Comparison of ENCODE assay signal across 11 cellular contexts in the genomic region with DNA sequence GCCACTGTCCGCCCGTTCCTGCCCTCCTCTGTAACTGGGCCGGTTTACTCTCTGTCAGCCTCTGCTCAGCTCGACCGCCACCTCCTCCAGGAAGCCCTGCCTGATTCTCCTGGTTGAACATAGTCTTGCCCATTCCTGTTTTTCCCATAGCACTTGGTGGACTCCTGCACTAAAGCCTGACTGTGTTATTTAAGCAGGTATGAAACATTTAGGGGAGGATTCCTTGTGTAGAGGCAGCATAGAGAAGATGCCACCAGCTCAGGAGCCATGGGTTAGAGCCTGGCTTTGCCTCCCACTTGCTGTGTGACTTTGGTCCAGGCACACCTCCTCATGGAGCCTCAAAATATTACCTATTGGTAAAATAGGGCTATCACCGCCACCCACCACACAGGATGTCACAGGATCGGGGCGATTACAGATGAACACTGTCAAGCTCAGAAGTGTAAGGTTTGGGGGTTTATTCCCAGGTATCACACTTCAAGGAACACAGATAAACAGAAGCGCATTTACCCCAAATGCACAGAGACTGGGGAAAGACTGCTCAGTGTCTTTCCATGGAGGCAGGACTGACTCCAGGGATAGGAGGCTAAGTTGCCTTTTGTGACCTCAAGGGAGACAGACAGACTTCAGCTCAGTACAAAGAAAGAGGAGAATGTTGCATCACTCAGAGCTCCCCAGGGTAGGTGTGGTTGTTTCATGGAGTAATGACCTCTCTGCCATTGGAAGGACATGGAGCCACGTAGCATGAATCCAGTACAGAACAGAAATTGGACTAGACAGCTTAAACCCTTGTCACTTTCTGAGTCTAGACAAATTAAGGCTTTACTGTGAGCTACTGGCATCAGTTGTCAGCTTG. TPM values are rescaled to one million over a fixed set of nuclear protein-coding genes. Genes with fewer than 3 reads are reported as not detected.
A peak's percentile ranks its signal among the peaks of the same experiment; 100 is the strongest.
DNase-seq lines count a peak whose midpoint lies in the region; ATAC-seq and TF ChIP-seq lines count a peak whose summit lies in the region.
"Had no signal": no experiment of that assay in that cellular context is flagged by ENCODE, and none has a peak within 500 bp of the region (broad histone marks: within the 10 kb centered on the region; RNA-seq: fewer than 3 reads in every experiment).

No MANE protein-coding gene starts in this region.

- no peaks in the 10 kb centered on the region for H3K27me3 Mint-ChIP-seq in CD8-positive, alpha-beta T cell (ENCODE audit: low read depth)

- ATAC-seq in CD8-positive, alpha-beta T cell = peak; percentile 43
- ATAC-seq in GM21515 (IDR thresholded peaks at IDR 0.05; ENCODE audit: unreplicated experiment) (no peak), HG03378 (IDR thresholded peaks at IDR 0.05; ENCODE audit: unreplicated experiment) (no peak), GM19328 (IDR thresholded peaks at IDR 0.05; ENCODE audit: unreplicated experiment) (no peak)

- H3K36me3 Mint-ChIP-seq in CD8-positive, alpha-beta T cell = peaks cover 85% of the 10 kb centered on the region

- no peak for TF ChIP-seq CTCF in CD8-positive, alpha-beta T cell (IDR thresholded peaks at IDR 0.05)
- no peak for TF ChIP-seq CTCF in WERI-Rb-1 (IDR thresholded peaks at IDR 0.05; ENCODE audit: low read depth, low read length)

- H3K27me3 ChIP-seq in CD8-positive, alpha-beta T cell (ENCODE audit: insufficient read depth, low read length) = no peaks in the 10 kb centered on the region
- no peaks in the 10 kb centered on the region for H3K27me3 ChIP-seq in WERI-Rb-1 (ENCODE audit: insufficient read depth, low read depth, severe bottlenecking)
- H3K27me3 ChIP-seq: SJSA1 had no signal

- H3K4me1 Mint-ChIP-seq in CD8-positive, alpha-beta T cell (ENCODE audit: low read depth) = peaks cover 91% of the 10 kb centered on the region

- peaks cover 98% of the 10 kb centered on the region for H3K4me1 ChIP-seq in CD8-positive, alpha-beta T cell (ENCODE audit: insufficient read depth, low read length)

- H3K9me3 Mint-ChIP-seq in CD8-positive, alpha-beta T cell = no peaks in the 10 kb centered on the region

- peak overlapping the region; percentile 91 for H3K4me3 Mint-ChIP-seq in CD8-positive, alpha-beta T cell

- no peaks in the 10 kb centered on the region for H3K9me3 ChIP-seq in CD8-positive, alpha-beta T cell (ENCODE audit: low read length)
- H3K9me3 ChIP-seq in WERI-Rb-1 (ENCODE audit: severe bottlenecking) = no peaks in the 10 kb centered on the region
- H3K9me3 ChIP-seq: SJSA1 had no signal

- peak overlapping the region; percentile 35 for H3K27ac ChIP-seq in CD8-positive, alpha-beta T cell (ENCODE audit: low read depth, low read length)
- peak overlapping the region; percentile 92 for H3K27ac ChIP-seq in WERI-Rb-1
- H3K27ac ChIP-seq: KMS-11, SJSA1 had no signal

- peak overlapping the region; percentile 98 for H3K27ac Mint-ChIP-seq in CD8-positive, alpha-beta T cell

- POLR2A ChIA-PET in CD8-positive, alpha-beta T cell (lab: Charles Lee) = interaction anchor here (0.7 to 38.7 kb wide), 6 partner anchors 4 to 73 kb away, joined by 3 to 1009 read pairs (median 6); a partner anchor contains a TSS

- no peak overlapping the region for H3K4me3 ChIP-seq in CD8-positive, alpha-beta T cell (ENCODE audit: low read depth, low read length)
- no peak overlapping the region for H3K4me3 ChIP-seq in WERI-Rb-1 (ENCODE audit: low read depth, low read length)
- H3K4me3 ChIP-seq: SJSA1 had no signal

- intact Hi-C loops in CD8-positive, alpha-beta T cell (cut with DNase I, micrococcal nuclease) = no loop called here

- CTCF ChIA-PET in CD8-positive, alpha-beta T cell (lab: Charles Lee) = interaction anchor here (1.2 to 3.9 kb wide), 7 partner anchors 9 to 140 kb away, joined by 3 to 12 read pairs (median 4); no protein-coding TSS in a partner anchor

- DNase-seq in CD8-positive, alpha-beta T cell = peak in 1 of 7 experiments; percentile 43
- no peak for DNase-seq in WERI-Rb-1
- peak; percentile 36 for DNase-seq in fibroblast of gingiva (ENCODE audit: low read depth)
- DNase-seq in retina = peak; percentile 64
- no peak for DNase-seq in activated gamma-delta T cell treated with Interleukin-2 at 50 U/mL for 16 hours
- DNase-seq: DND-41 had no signal

- peaks cover 23% of the 10 kb centered on the region for H3K36me3 ChIP-seq in CD8-positive, alpha-beta T cell (ENCODE audit: insufficient read depth, low read length)
- H3K36me3 ChIP-seq in WERI-Rb-1 = no peaks in the 10 kb centered on the region
- H3K36me3 ChIP-seq: SJSA1 had no signal

RNA-seq across cellular contexts. Expression of a gene that starts 6.7 kb away (rescaled TPM):
- total RNA-seq in CD8-positive, alpha-beta T cell = 10 to 100 TPM; 61.2 to 61.7 TPM

RNA-seq across cellular contexts. Expression of a gene that starts 42.9 kb away (rescaled TPM):
- 10 to 100 TPM; 47.3 to 48.5 TPM for total RNA-seq in CD8-positive, alpha-beta T cell

Comparison
In these comparisons a context has a peak if more than half of its experiments do, and no peak if none do; other contexts are left out.
1. DNase-seq: peak in fibroblast of gingiva (single experiment) and retina (single experiment); none in WERI-Rb-1 (single experiment) and activated gamma-delta T cell treated with Interleukin-2 at 50 U/mL for 16 hours (single experiment).